ENCODE assay signal across 24 cellular contexts in genomic region chr11:126378763-126379162, GRCh38. TPM values are rescaled to one million over a fixed set of nuclear protein-coding genes. Genes with fewer than 3 reads are reported as not detected.
A peak's percentile ranks its signal among the peaks of the same experiment; 100 is the strongest.
DNase-seq lines count a peak whose midpoint lies in the region; ATAC-seq, FAIRE-seq and TF ChIP-seq lines count a peak whose summit lies in the region.
"Had no signal": no experiment of that assay in that cellular context is flagged by ENCODE, and none has a peak within 500 bp of the region (broad histone marks: within the 10 kb centered on the region; RNA-seq: fewer than 3 reads in every experiment).

No MANE protein-coding gene starts in this region.

- H3K9me3 ChIP-seq in A673 (ENCODE audit: low read depth, low read length, poor library complexity, severe bottlenecking): no peaks in the 10 kb centered on the region
- no peaks in the 10 kb centered on the region for H3K9me3 ChIP-seq in K562 (replicated peaks; ENCODE audit: control insufficient read depth, insufficient read depth, low read depth, low read length)
- no peaks in the 10 kb centered on the region for H3K9me3 ChIP-seq in body of pancreas

- H3K4me2 ChIP-seq in K562 (ENCODE audit: insufficient read depth, low read length): no peak overlapping the region
- H3K4me2 ChIP-seq: smooth muscle cell had no signal

- POLR2A ChIA-PET in A673 (lab: Charles Lee; ENCODE audit: low non-redundant PET) (no interaction called here), K562 (lab: Yijun Ruan, JAX) (no interaction called here)

- in situ Hi-C loops in K562 (cut with MboI): no loop called here

- WGBS in K562 (ENCODE audit: insufficient coverage, low coverage, missing lambda C conversion rate): 18% methylated on average over 4 of the region's 4 CpGs
- 45 to 61% methylated on average over 4 of the region's 4 CpGs for WGBS in body of pancreas, 2 donors

- TF ChIP-seq RAD21 in K562 (CRISPR knock-in tag; conservative IDR thresholded peaks at IDR 0.05 in 1 of 2, IDR thresholded peaks at IDR 0.05 in 1 of 2): no peak

- no peak for TF ChIP-seq POLR2A in K562 (conservative IDR thresholded peaks at IDR 0.05)
- no peak for TF ChIP-seq POLR2A in body of pancreas (IDR thresholded peaks at IDR 0.05)

- FAIRE-seq in K562 (lab: Jason Lieb, UNC): no peak
- FAIRE-seq: colon, GM12891, urothelium cell line had no signal

- peak; percentile 48 for DNase-seq in A673 (ENCODE audit: low spot score)
- DNase-seq in NCI-H446 (lab: John Stamatoyannopoulos, UW): peak; percentile 37 to 70
- no peak for DNase-seq in K562 (ENCODE audit: extremely low read depth in 1 of 4, low spot score in 3 of 4)
- peak; percentile 22 for DNase-seq in left kidney (ENCODE audit: low read depth, low spot score)
- DNase-seq in body of pancreas: no peak
- DNase-seq in stimulated activated CD8-positive, alpha-beta memory T cell treated with anti-CD3 and anti-CD28 coated beads, Interleukin-4, amount 100 ng/mL, for 48 hours: no peak
- DNase-seq: activated CD4-positive, alpha-beta memory T cell treated with anti-CD3 and anti-CD28 coated beads, Interleukin-2, amount 10 ng/mL, durations not matched to agents 7 days and 5 days; activated effector memory CD4-positive, alpha-beta T cell treated with Interleukin-2 at 50 U/mL for 16 hours; activated naive CD8-positive, alpha-beta T cell treated with anti-CD3 and anti-CD28 coated beads for 36 hours; Calu3; HCEC 1CT; mesenchymal stem cell; NCI-H1930; NCI-H2227 treated with DMSO at 0.1 percent for 48 hours; Right ventricle myocardium superior; stimulated activated CD4-positive, alpha-beta T cell treated with anti-CD3 and anti-CD28 coated beads, Interleukin-2, amount 100 ng/mL, for 24 hours; T1000 had no signal

- H3K4me3 ChIP-seq in A673 (ENCODE audit: low read depth, low read length, poor library complexity, severe bottlenecking) (no peak overlapping the region), K562 (no peak overlapping the region), body of pancreas (no peak overlapping the region)
- H3K4me3 ChIP-seq: smooth muscle cell had no signal

- no peak overlapping the region for H3K9ac ChIP-seq in K562 (ENCODE audit: insufficient read depth in 1 of 2, low read depth in 2 of 2, low read length in 2 of 2)

- H3K27me3 ChIP-seq in A673 (replicated peaks; ENCODE audit: insufficient read depth, low read depth, low read length, poor library complexity) (no peaks in the 10 kb centered on the region), K562 (ENCODE audit: control insufficient read depth in 2 of 2, insufficient read depth in 2 of 2, low read length in 2 of 2) (no peaks in the 10 kb centered on the region), body of pancreas (no peaks in the 10 kb centered on the region)

- TF ChIP-seq EP300 in K562 (IDR thresholded peaks at IDR 0.05; ENCODE audit: low read length): no peak

- H3K79me2 ChIP-seq in K562 (ENCODE audit: control insufficient read depth, insufficient read depth, low read length): no peaks in the 10 kb centered on the region

- CTCF ChIA-PET in A673 (lab: Charles Lee): no interaction called here
- CTCF ChIA-PET in K562 (lab: Yijun Ruan, JAX; ENCODE audit: low intra/inter-chr PET ratio): no interaction called here

- H3K27ac ChIP-seq in A673 (ENCODE audit: low read depth, low read length, poor library complexity, severe bottlenecking) (no peak overlapping the region), K562 (ENCODE audit: extremely low read depth, low read depth, low read length) (no peak overlapping the region), body of pancreas (no peak overlapping the region)
- H3K27ac ChIP-seq: C4-2B had no signal

- H3K36me3 ChIP-seq in A673 (ENCODE audit: insufficient read depth, low read length, poor library complexity, severe bottlenecking): no peaks in the 10 kb centered on the region
- H3K36me3 ChIP-seq in K562 (ENCODE audit: control insufficient read depth, insufficient read depth, low read length): no peaks in the 10 kb centered on the region
- no peaks in the 10 kb centered on the region for H3K36me3 ChIP-seq in body of pancreas (replicated peaks in 1 of 2; ENCODE audit: insufficient read depth in 1 of 2, low read depth in 2 of 2)

- TF ChIP-seq CTCF in A673 (conservative IDR thresholded peaks at IDR 0.05; ENCODE audit: low read depth, low read length) (no peak), K562 (IDR thresholded peaks at IDR 0.05 in 2 of 3, conservative IDR thresholded peaks at IDR 0.05 in 1 of 3; ENCODE audit: insufficient read depth in 2 of 3, low read depth in 1 of 3, low read length in 3 of 3) (no peak), body of pancreas (IDR thresholded peaks at IDR 0.05) (no peak)

- intact Hi-C loops in A673 (cut with micrococcal nuclease; ENCODE audit: unreplicated experiment): no loop called here
- intact Hi-C loops in K562 (cut with micrococcal nuclease): no loop called here
- intact Hi-C loops in body of pancreas (cut with DNase I): no loop called here

- H3K4me1 ChIP-seq in A673 (ENCODE audit: insufficient read depth, low read length, poor library complexity, severe bottlenecking): peaks cover 5% of the 10 kb centered on the region
- H3K4me1 ChIP-seq in K562 (replicated peaks in 1 of 2; ENCODE audit: control insufficient read depth in 2 of 2, insufficient read depth in 2 of 2, low read length in 2 of 2): peaks cover 0 to 5% of the 10 kb centered on the region in 2 experiments; a peak in 2 of 5 replicates
- no peaks in the 10 kb centered on the region for H3K4me1 ChIP-seq in body of pancreas

- no peak overlapping the region for H2AFZ ChIP-seq in K562 (ENCODE audit: low read depth, low read length)

- BruUV-seq in A673 (replicated peaks; lab: Mats Ljungman, UMichigan): no TSS peak
- BruUV-seq in K562 (replicated peaks; lab: Mats Ljungman, UMichigan): no TSS peak

- ATAC-seq in K562 (no peak), HG02678 (IDR thresholded peaks at IDR 0.05; ENCODE audit: unreplicated experiment) (no peak), body of pancreas (no peak)
- ATAC-seq: activated CD4-positive, CD25-positive, alpha-beta regulatory T cell treated with anti-CD3 and anti-CD28 coated beads, Interleukin-2, amount 50 U/mL, for 24 hours had no signal

- H4K20me1 ChIP-seq in K562 (replicated peaks; ENCODE audit: control insufficient read depth, insufficient read depth, low read length): peaks cover 8% of the 10 kb centered on the region; the same call in 1 of the 2 replicates

- H3K9me1 ChIP-seq in K562 (ENCODE audit: control insufficient read depth, insufficient read depth, low read length): no peaks in the 10 kb centered on the region

TF ChIP-seq in K562, 482 proteins besides CTCF, POLR2A, EP300 and RAD21 (continues in another document):
- TF ChIP-seq ZNF589 (CRISPR knock-in tag; IDR thresholded peaks at IDR 0.05; ENCODE audit: low read depth) (no peak), COPS2 (conservative IDR thresholded peaks at IDR 0.05) (no peak), ID3 (CRISPR knock-in tag; IDR thresholded peaks at IDR 0.05) (no peak), ID3 (tag; IDR thresholded peaks at IDR 0.05) (no peak), FOSL1 (tag; conservative IDR thresholded peaks at IDR 0.05) (no peak)

RNA-seq across cellular contexts. Expression of gene ST3GAL4, which starts 23.3 kb away (rescaled TPM):
- total RNA-seq in A673 (2021) (26.4 and 29.9 TPM in 2 replicates), K562 (2014; rRNA removed) (10.5 and 16.9 TPM in 2 replicates), K562 (2014; rRNA removed; fragmentation: Illumina TruSeq; extraction: Trizol) (6.2 and 8.2 TPM in 2 replicates), K562 (2015; rRNA removed; fragmentation: Illumina TruSeq; extraction: Trizol) (6.0 and 6.7 TPM in 2 replicates), K562 (2021) (13.7 and 15.2 TPM in 2 replicates), body of pancreas (10 to 100 TPM in 1 of 2 donors, 1 to 10 TPM in 1; 7.5 to 14.8 TPM)
- 11.3 and 26.5 TPM in 2 replicates for total RNA-seq in K562 (2011; cell fraction: chromatin; rRNA removed; ENCODE audit: low replicate concordance)
- 24.2 and 25.7 TPM in 2 replicates for total RNA-seq in K562 (2011; cell fraction: nucleolus; rRNA removed)
- total RNA-seq in K562 (2011; cell fraction: nucleoplasm; rRNA removed): 22.4 and 23.4 TPM in 2 replicates
- polyA plus RNA-seq in K562 (2011; rRNA removed) (10.7 and 15.4 TPM in 2 replicates), K562 (2014; fragmentation: Illumina TruSeq; extraction: Trizol) (17.8 and 22.9 TPM in 2 replicates), K562 (2014; fragmentation: Nextera tagmentation; extraction: Ambion mirVana) (under 1 TPM; 0.27 to 0.53 TPM), K562 (2014; rRNA removed) (13.8 and 16.7 TPM in 2 replicates)
- 12.8 and 18.7 TPM in 2 replicates for polyA plus RNA-seq in K562 (2011; cell fraction: cytosol; rRNA removed)
- 10.4 and 18.7 TPM in 2 replicates for polyA plus RNA-seq in K562 (2011; cell fraction: nucleus; rRNA removed)
- polyA plus RNA-seq in K562 (2012): 8.2 and 14.5 TPM in 2 replicates
- 2.6 and 6.2 TPM in 2 replicates for polyA minus RNA-seq in K562 (2011; rRNA and poly(A)+ RNA removed)
- polyA minus RNA-seq in K562 (2011; cell fraction: cytosol; rRNA and poly(A)+ RNA removed): 7.9 and 8.3 TPM in 2 replicates
- 3.8 and 5.3 TPM in 2 replicates for polyA minus RNA-seq in K562 (2011; cell fraction: nucleus; rRNA and poly(A)+ RNA removed)

Comparison
In these comparisons a context has a peak if more than half of its experiments do, and no peak if none do; other contexts are left out.
1. DNase-seq: peak in A673 (single experiment), NCI-H446 (2 of 2) and left kidney (single experiment); none in K562 (0 of 4), body of pancreas (0 of 4) and stimulated activated CD8-positive, alpha-beta memory T cell treated with anti-CD3 and anti-CD28 coated beads, Interleukin-4, amount 100 ng/mL, for 48 hours (single experiment).